21 cellular contexts compared by ENCODE assay signal in the genomic region with DNA sequence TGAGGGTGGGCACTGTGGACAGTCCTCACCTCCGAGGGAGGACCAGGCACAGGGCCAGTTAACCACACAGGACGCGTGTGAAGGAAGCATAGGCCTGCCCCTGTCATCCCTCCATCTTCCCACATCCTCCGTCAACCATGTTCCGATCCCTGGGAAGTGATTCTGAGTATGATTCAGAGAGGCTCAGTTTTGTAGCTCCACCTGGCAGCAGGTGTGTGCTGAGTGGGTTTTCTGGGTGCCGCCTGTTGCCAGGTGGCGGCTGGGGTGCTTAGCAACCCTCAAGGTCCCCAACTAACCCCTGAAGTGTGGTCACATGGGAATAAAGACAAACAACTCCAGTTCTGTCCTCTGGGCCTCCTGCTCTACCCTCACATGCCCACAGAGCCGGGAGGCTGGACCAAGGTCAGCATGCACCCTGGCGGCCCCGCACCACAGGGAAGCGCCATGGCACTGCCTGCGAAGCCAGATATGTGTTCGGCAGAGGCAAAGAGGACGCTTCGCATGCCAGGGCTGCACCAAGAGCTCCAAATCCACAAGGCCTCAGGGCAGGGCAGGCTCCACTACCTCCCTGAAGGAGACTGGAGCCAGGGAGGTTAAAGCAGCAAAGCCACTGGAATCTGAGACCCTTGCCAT.
"Had no signal": no experiment of that assay in that cellular context is flagged by ENCODE, and none has a peak within 500 bp of the region (broad histone marks: within the 10 kb centered on the region; RNA-seq: fewer than 3 reads in every experiment).

No MANE protein-coding gene starts in this region.

- FAIRE-seq: colon, endothelial cell of umbilical vein had no signal

- H3K9me3 ChIP-seq: body of pancreas, lower lobe of right lung, tibial artery had no signal

- H3K4me1 ChIP-seq: body of pancreas, lower lobe of right lung had no signal

- ATAC-seq: body of pancreas; effector memory CD8-positive, alpha-beta T cell; esophagus mucosa; left cardiac atrium; lower lobe of right lung; stimulated activated effector memory CD8-positive, alpha-beta T cell treated with anti-CD3 and anti-CD28 coated beads, Interleukin-12 subunit alpha, Interleukin-12 subunit beta, amount 100 ng/mL, for 72 hours; stimulated activated naive CD8-positive, alpha-beta T cell treated with anti-CD3 and anti-CD28 coated beads, Interleukin-15, amount 100 ng/mL, for 72 hours; WTC11 had no signal

- H3K27me3 ChIP-seq: body of pancreas, dorsolateral prefrontal cortex, tibial artery had no signal

- H3K27ac ChIP-seq: lower lobe of right lung, tibial artery had no signal

- H3K4me3 ChIP-seq: body of pancreas, dorsolateral prefrontal cortex, lower lobe of right lung, tibial artery had no signal

- H3K36me3 ChIP-seq: lower lobe of right lung, tibial artery had no signal

- DNase-seq: activated gamma-delta T cell treated with Interleukin-2 at 50 U/mL for 16 hours; activated T-cell treated with anti-CD3 and anti-CD28 coated beads, Interleukin-2, amount 50 U/mL, for 1 hour; anterior cingulate cortex; effector memory CD8-positive, alpha-beta T cell; foreskin melanocyte; glutamatergic neuron; hypothalamus; left cardiac atrium; lower lobe of right lung; naive B cell; stimulated activated CD4-positive, alpha-beta T cell treated with anti-CD3 and anti-CD28 coated beads, Interleukin-1b, Interleukin-23, amount 100 ng/mL, for 48 hours; stimulated activated naive CD8-positive, alpha-beta T cell treated with anti-CD3 and anti-CD28 coated beads, Interleukin-15, amount 100 ng/mL, for 72 hours; T-helper 9 cell; tibial artery had no signal
